In the genomic region with DNA sequence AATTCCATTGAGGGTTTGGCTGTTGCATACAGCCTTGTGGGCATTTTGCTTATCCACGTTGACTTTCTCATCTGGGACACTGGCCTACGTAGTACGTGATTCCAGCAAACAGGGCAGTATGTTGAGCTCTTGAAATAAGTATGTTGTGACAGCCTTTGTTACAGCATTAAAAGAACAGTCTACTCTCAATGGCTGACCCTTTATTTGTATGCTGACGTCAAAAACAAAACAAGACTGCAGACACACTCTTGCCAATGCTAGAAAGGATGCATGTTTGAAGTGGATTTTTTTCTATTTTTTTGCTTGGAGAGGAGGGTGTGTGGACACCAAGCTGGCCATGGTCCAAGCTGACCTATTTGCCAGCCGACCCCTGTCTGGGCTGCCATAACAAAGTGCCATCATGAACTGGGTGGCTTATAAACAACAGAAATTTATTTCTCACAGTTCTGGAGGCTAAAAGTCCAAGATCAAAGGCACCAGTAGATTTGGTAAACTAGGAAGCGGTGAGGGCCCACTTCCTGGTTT, we compare ENCODE assay signal across 8 cellular contexts. TPM values are rescaled to one million over a fixed set of nuclear protein-coding genes. Genes with fewer than 3 reads are reported as not detected.
DNase-seq lines count a peak whose midpoint lies in the region; ATAC-seq and TF ChIP-seq lines count a peak whose summit lies in the region.

No MANE protein-coding gene starts in this region.

- no peak for TF ChIP-seq POLR2A in tibial nerve (IDR thresholded peaks at IDR 0.05)

- H3K36me3 ChIP-seq in tibial nerve = peaks cover 0 to 30% (median 0%) of the 10 kb centered on the region in 3 donors

- peak overlapping the region; percentile 87 for H3K4me3 Mint-ChIP-seq in activated naive CD4-positive, alpha-beta T cell treated with anti-CD3 and anti-CD28 coated beads, Interleukin-2, amount 50 U/mL, for 24 hours
- H3K4me3 Mint-ChIP-seq in activated naive CD8-positive, alpha-beta T cell treated with anti-CD3 and anti-CD28 coated beads, Interleukin-2, amount 50 U/mL, for 24 hours = peak overlapping the region; percentile 79
- peak overlapping the region; percentile 90 for H3K4me3 Mint-ChIP-seq in memory B cell

- TF ChIP-seq EP300 in tibial nerve (IDR thresholded peaks at IDR 0.05) = no peak

- H3K27ac ChIP-seq in tibial nerve = peak overlapping the region in 3 of 4 donors; percentile 85 to 94 (median 87)

- ATAC-seq in activated naive CD8-positive, alpha-beta T cell treated with anti-CD3 and anti-CD28 coated beads, Interleukin-2, amount 50 U/mL, for 24 hours = no peak
- ATAC-seq in memory B cell (ENCODE audit: low read depth) = no peak

- H3K4me3 ChIP-seq in tibial nerve = peak overlapping the region in 3 of 4 donors; percentile 85 to 95 (median 95)

- no peaks in the 10 kb centered on the region for H3K9me3 ChIP-seq in tibial nerve

- no peak for TF ChIP-seq CTCF in tibial nerve (IDR thresholded peaks at IDR 0.05)

- peak overlapping the region; percentile 90 for H3K27ac Mint-ChIP-seq in activated naive CD4-positive, alpha-beta T cell treated with anti-CD3 and anti-CD28 coated beads, Interleukin-2, amount 50 U/mL, for 24 hours
- peak overlapping the region; percentile 69 for H3K27ac Mint-ChIP-seq in activated naive CD8-positive, alpha-beta T cell treated with anti-CD3 and anti-CD28 coated beads, Interleukin-2, amount 50 U/mL, for 24 hours
- H3K27ac Mint-ChIP-seq in memory B cell = peak overlapping the region; percentile 68

- DNase-seq in activated naive CD4-positive, alpha-beta T cell treated with Interleukin-2 at 50 U/mL for 16 hours = no peak
- DNase-seq in activated naive CD8-positive, alpha-beta T cell treated with anti-CD3 and anti-CD28 coated beads, Interleukin-2, amount 50 U/mL, for 24 hours = no peak
- DNase-seq in memory B cell (ENCODE audit: low spot score in 2 of 2) = no peak
- DNase-seq in tibial nerve (ENCODE audit: low spot score in 2 of 2) = no peak
- no peak for DNase-seq in NCI-H2081 (lab: John Stamatoyannopoulos, UW)
- no peak for DNase-seq in activated gamma-delta T cell (lab: John Stamatoyannopoulos, UW)
- no peak for DNase-seq in NCI-H1417 treated with DMSO at 0.1 percent for 48 hours (lab: John Stamatoyannopoulos, UW)

- H3K27me3 ChIP-seq in tibial nerve = no peaks in the 10 kb centered on the region

- 58 to 66% methylated on average over 6 of the region's 6 CpGs for WGBS in tibial nerve, 2 donors

- H3K36me3 Mint-ChIP-seq in activated naive CD4-positive, alpha-beta T cell treated with anti-CD3 and anti-CD28 coated beads, Interleukin-2, amount 50 U/mL, for 24 hours = peaks cover 14% of the 10 kb centered on the region
- H3K36me3 Mint-ChIP-seq in activated naive CD8-positive, alpha-beta T cell treated with anti-CD3 and anti-CD28 coated beads, Interleukin-2, amount 50 U/mL, for 24 hours (ENCODE audit: low read depth) = peaks cover 16% of the 10 kb centered on the region
- peaks cover 11% of the 10 kb centered on the region for H3K36me3 Mint-ChIP-seq in memory B cell

- H3K4me1 ChIP-seq in tibial nerve = peaks cover 0 to 23% (median 7%) of the 10 kb centered on the region in 4 donors

- no peaks in the 10 kb centered on the region for H3K9me3 Mint-ChIP-seq in activated naive CD4-positive, alpha-beta T cell treated with anti-CD3 and anti-CD28 coated beads, Interleukin-2, amount 50 U/mL, for 24 hours
- no peaks in the 10 kb centered on the region for H3K9me3 Mint-ChIP-seq in activated naive CD8-positive, alpha-beta T cell treated with anti-CD3 and anti-CD28 coated beads, Interleukin-2, amount 50 U/mL, for 24 hours
- H3K9me3 Mint-ChIP-seq in memory B cell = no peaks in the 10 kb centered on the region

- peaks cover 3% of the 10 kb centered on the region for H3K27me3 Mint-ChIP-seq in activated naive CD4-positive, alpha-beta T cell treated with anti-CD3 and anti-CD28 coated beads, Interleukin-2, amount 50 U/mL, for 24 hours
- H3K27me3 Mint-ChIP-seq in activated naive CD8-positive, alpha-beta T cell treated with anti-CD3 and anti-CD28 coated beads, Interleukin-2, amount 50 U/mL, for 24 hours = peaks cover 6% of the 10 kb centered on the region
- H3K27me3 Mint-ChIP-seq in memory B cell = peaks cover 3% of the 10 kb centered on the region

- H3K4me1 Mint-ChIP-seq in activated naive CD4-positive, alpha-beta T cell treated with anti-CD3 and anti-CD28 coated beads, Interleukin-2, amount 50 U/mL, for 24 hours = peaks cover 35% of the 10 kb centered on the region
- H3K4me1 Mint-ChIP-seq in activated naive CD8-positive, alpha-beta T cell treated with anti-CD3 and anti-CD28 coated beads, Interleukin-2, amount 50 U/mL, for 24 hours = peaks cover 42% of the 10 kb centered on the region
- H3K4me1 Mint-ChIP-seq in memory B cell = peaks cover 17% of the 10 kb centered on the region

RNA-seq across cellular contexts. Expression of a gene that starts 10.8 kb away (rescaled TPM):
- total RNA-seq in tibial nerve = 10 to 100 TPM; 16.4 to 60.9 (median 34.3) TPM

RNA-seq across cellular contexts. Expression of a gene that starts 26.7 kb away (rescaled TPM):
- total RNA-seq in tibial nerve = 10 to 100 TPM; 33.9 to 45.9 (median 44.3) TPM
